1 cellular context compared by ENCODE assay signal in genomic region chr17:59767176-59767575, GRCh38.
TF ChIP-seq lines count a peak whose summit lies in the region.

No MANE protein-coding gene starts in this region.

TF ChIP-seq in SK-N-SH treated with all-trans-retinoic acid at 6 μM for 48 hours, 23 proteins besides CTCF, POLR2A, EP300 and RAD21 (continued from another document):
- TF ChIP-seq CSRNP3 (CRISPR knock-in tag; IDR thresholded peaks at IDR 0.05) (no peak), ARNTL (CRISPR knock-in tag; IDR thresholded peaks at IDR 0.05; ENCODE audit: borderline replicate concordance, low read depth) (no peak), ZFP3 (CRISPR knock-in tag; IDR thresholded peaks at IDR 0.05) (no peak), CSDC2 (CRISPR knock-in tag; IDR thresholded peaks at IDR 0.05) (no peak), PATZ1 (CRISPR knock-in tag; IDR thresholded peaks at IDR 0.05; ENCODE audit: borderline replicate concordance) (no peak)
